ENCODE assay signal across 1 cellular context in the genomic region with DNA sequence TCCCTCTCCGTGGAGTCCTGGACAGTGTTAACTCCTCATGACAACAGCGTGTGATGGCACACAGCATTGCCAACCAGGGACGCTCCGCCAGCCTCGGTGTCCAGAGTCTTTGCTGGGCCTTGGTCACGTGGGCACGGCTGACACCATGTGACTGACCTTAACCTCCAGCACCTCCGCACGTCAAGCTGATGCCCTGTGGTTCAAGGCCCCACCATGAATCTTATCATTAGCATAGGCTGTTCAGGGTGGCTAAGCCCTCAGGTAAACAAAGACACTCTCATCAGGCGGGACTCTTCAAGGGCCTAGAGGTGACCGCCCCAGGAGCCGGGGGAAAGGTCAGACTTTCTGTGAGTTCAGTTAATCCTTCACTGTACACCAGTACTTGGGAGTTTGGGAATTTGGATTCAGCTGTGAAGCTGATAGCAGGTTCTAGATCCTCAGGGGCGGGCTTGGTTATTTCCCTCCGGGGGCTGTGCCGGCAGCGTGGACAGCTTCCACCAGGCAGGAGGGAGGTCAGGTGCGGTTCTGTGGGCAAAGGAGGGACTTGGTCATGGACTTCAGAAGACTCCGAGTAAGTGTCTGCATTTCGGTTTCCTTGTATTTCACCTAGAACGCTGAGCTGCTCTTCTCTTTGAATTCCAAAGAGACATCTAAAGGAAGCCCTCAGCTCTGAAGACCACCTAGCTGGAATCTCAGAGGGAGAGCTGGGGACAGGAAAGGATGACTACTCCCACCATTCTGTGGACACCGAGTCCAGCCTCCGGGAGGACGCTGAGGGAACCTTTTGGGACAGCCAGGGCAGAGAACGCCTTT.
TF ChIP-seq lines count a peak whose summit lies in the region.

No MANE protein-coding gene starts in this region.

TF ChIP-seq in HepG2, 621 proteins besides CTCF, POLR2A, EP300 and RAD21 (continued from another document and continues in another):
- TF ChIP-seq, protein P1, sequence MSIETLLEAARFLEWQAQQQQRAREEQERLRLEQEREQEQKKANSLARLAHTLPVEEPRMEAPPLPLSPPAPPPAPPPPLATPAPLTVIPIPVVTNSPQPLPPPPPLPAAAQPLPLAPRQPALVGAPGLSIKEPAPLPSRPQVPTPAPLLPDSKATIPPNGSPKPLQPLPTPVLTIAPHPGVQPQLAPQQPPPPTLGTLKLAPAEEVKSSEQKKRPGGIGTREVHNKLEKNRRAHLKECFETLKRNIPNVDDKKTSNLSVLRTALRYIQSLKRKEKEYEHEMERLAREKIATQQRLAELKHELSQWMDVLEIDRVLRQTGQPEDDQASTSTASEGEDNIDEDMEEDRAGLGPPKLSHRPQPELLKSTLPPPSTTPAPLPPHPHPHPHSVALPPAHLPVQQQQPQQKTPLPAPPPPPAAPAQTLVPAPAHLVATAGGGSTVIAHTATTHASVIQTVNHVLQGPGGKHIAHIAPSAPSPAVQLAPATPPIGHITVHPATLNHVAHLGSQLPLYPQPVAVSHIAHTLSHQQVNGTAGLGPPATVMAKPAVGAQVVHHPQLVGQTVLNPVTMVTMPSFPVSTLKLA (IDR thresholded peaks at IDR 0.05), result peak; percentile 99
- TF ChIP-seq, protein P2, sequence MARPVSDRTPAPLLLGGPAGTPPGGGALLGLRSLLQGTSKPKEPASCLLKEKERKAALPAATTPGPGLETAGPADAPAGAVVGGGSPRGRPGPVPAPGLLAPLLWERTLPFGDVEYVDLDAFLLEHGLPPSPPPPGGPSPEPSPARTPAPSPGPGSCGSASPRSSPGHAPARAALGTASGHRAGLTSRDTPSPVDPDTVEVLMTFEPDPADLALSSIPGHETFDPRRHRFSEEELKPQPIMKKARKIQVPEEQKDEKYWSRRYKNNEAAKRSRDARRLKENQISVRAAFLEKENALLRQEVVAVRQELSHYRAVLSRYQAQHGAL (CRISPR knock-in tag; IDR thresholded peaks at IDR 0.05; ENCODE audit: not compliant biosample characterization), result no peak
- TF ChIP-seq RFX5 (IDR thresholded peaks at IDR 0.05; ENCODE audit: low read depth, low read length) (peak; percentile 53; the same call in 1 of the 2 replicates), CEBPG (CRISPR knock-in tag; IDR thresholded peaks at IDR 0.05) (peak; percentile 71), HOXA3 (CRISPR knock-in tag; IDR thresholded peaks at IDR 0.05) (peak; percentile 97), MAFF (IDR thresholded peaks at IDR 0.05; ENCODE audit: low read depth, low read length) (no peak), CHCHD3 (CRISPR knock-in tag; IDR thresholded peaks at IDR 0.05) (0 out of 2 replicates have a peak, but pooled peaks have one; percentile 78), MXD4 (CRISPR knock-in tag; IDR thresholded peaks at IDR 0.05) (peak; percentile 93; the same call in 1 of the 2 replicates), ARID2 (CRISPR knock-in tag; IDR thresholded peaks at IDR 0.05; ENCODE audit: borderline replicate concordance) (no peak), ATM (IDR thresholded peaks at IDR 0.05; ENCODE audit: borderline replicate concordance) (no peak), DR1 (CRISPR knock-in tag; IDR thresholded peaks at IDR 0.05) (no peak), ZFP37 (CRISPR knock-in tag; IDR thresholded peaks at IDR 0.05; ENCODE audit: borderline replicate concordance) (peak; percentile 30; the same call in 1 of the 2 replicates), ZKSCAN1 (IDR thresholded peaks at IDR 0.05; ENCODE audit: low read length) (no peak), ZNF337 (CRISPR knock-in tag; IDR thresholded peaks at IDR 0.05; ENCODE audit: borderline replicate concordance, low read depth) (peak; percentile 93; the same call in 1 of the 2 replicates), KLF12 (CRISPR knock-in tag; IDR thresholded peaks at IDR 0.05; ENCODE audit: borderline replicate concordance) (peak; percentile 91; the same call in 1 of the 2 replicates), CREB1 (IDR thresholded peaks at IDR 0.05) (peak; percentile 73; the same call in 1 of the 2 replicates), CREB1 (CRISPR knock-in tag; IDR thresholded peaks at IDR 0.05) (peak; percentile 90), ZFP1 (CRISPR knock-in tag; IDR thresholded peaks at IDR 0.05) (peak; percentile 95), CCDC6 (CRISPR knock-in tag; IDR thresholded peaks at IDR 0.05) (no peak; the same call in 1 of the 2 replicates), ZFP82 (CRISPR knock-in tag; IDR thresholded peaks at IDR 0.05; ENCODE audit: borderline replicate concordance) (peak; percentile 45; the same call in 1 of the 2 replicates), PPARG (CRISPR knock-in tag; conservative IDR thresholded peaks at IDR 0.05) (peak; percentile 99), FLYWCH1 (CRISPR knock-in tag; IDR thresholded peaks at IDR 0.05) (no peak), PRPF4 (IDR thresholded peaks at IDR 0.05; ENCODE audit: low read depth, low read length, poor library complexity, severe bottlenecking) (no peak), ZFX (CRISPR knock-in tag; IDR thresholded peaks at IDR 0.05; ENCODE audit: low read depth) (peak; percentile 92), KDM3A (CRISPR knock-in tag; IDR thresholded peaks at IDR 0.05; ENCODE audit: low read depth) (peak; percentile 96), ATAD3A (CRISPR knock-in tag; IDR thresholded peaks at IDR 0.05) (no peak)
- TF ChIP-seq, protein P3, sequence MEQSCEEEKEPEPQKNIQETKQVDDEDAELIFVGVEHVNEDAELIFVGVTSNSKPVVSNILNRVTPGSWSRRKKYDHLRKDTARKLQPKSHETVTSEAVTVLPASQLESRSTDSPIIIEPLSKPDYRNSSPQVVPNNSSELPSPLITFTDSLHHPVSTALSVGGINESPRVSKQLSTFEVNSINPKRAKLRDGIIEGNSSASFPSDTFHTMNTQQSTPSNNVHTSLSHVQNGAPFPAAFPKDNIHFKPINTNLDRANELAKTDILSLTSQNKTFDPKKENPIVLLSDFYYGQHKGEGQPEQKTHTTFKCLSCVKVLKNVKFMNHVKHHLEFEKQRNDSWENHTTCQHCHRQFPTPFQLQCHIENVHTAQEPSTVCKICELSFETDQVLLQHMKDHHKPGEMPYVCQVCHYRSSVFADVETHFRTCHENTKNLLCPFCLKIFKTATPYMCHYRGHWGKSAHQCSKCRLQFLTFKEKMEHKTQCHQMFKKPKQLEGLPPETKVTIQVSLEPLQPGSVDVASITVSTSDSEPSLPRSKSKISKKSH (CRISPR knock-in tag; IDR thresholded peaks at IDR 0.05; ENCODE audit: borderline replicate concordance), result peak; percentile 95
- TF ChIP-seq, protein P4, sequence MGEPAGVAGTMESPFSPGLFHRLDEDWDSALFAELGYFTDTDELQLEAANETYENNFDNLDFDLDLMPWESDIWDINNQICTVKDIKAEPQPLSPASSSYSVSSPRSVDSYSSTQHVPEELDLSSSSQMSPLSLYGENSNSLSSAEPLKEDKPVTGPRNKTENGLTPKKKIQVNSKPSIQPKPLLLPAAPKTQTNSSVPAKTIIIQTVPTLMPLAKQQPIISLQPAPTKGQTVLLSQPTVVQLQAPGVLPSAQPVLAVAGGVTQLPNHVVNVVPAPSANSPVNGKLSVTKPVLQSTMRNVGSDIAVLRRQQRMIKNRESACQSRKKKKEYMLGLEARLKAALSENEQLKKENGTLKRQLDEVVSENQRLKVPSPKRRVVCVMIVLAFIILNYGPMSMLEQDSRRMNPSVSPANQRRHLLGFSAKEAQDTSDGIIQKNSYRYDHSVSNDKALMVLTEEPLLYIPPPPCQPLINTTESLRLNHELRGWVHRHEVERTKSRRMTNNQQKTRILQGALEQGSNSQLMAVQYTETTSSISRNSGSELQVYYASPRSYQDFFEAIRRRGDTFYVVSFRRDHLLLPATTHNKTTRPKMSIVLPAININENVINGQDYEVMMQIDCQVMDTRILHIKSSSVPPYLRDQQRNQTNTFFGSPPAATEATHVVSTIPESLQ (CRISPR knock-in tag; conservative IDR thresholded peaks at IDR 0.05), result peak; percentile 95; the same call in 1 of the 2 replicates
- TF ChIP-seq, protein P5, sequence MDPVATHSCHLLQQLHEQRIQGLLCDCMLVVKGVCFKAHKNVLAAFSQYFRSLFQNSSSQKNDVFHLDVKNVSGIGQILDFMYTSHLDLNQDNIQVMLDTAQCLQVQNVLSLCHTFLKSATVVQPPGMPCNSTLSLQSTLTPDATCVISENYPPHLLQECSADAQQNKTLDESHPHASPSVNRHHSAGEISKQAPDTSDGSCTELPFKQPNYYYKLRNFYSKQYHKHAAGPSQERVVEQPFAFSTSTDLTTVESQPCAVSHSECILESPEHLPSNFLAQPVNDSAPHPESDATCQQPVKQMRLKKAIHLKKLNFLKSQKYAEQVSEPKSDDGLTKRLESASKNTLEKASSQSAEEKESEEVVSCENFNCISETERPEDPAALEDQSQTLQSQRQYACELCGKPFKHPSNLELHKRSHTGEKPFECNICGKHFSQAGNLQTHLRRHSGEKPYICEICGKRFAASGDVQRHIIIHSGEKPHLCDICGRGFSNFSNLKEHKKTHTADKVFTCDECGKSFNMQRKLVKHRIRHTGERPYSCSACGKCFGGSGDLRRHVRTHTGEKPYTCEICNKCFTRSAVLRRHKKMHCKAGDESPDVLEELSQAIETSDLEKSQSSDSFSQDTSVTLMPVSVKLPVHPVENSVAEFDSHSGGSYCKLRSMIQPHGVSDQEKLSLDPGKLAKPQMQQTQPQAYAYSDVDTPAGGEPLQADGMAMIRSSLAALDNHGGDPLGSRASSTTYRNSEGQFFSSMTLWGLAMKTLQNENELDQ (CRISPR knock-in tag; IDR thresholded peaks at IDR 0.05; ENCODE audit: borderline replicate concordance), result peak; percentile 72; the same call in 1 of the 2 replicates
- TF ChIP-seq, protein P6, sequence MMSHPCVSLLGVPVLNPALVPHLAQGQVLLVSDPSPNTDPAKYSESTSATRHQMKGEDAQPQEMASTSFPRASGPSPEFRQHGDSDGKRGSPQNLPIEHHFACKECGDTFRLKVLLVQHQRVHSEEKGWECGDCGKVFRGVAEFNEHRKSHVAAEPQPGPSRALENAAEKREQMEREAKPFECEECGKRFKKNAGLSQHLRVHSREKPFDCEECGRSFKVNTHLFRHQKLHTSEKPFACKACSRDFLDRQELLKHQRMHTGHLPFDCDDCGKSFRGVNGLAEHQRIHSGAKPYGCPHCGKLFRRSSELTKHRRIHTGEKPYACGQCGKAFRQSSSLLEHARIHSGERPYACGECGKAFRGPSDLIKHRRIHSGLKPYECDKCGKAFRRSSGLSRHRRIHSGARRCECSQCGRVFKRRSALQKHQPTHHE (CRISPR knock-in tag; IDR thresholded peaks at IDR 0.05; ENCODE audit: borderline replicate concordance), result no peak; the same call in 1 of the 2 replicates
- TF ChIP-seq, protein P7, sequence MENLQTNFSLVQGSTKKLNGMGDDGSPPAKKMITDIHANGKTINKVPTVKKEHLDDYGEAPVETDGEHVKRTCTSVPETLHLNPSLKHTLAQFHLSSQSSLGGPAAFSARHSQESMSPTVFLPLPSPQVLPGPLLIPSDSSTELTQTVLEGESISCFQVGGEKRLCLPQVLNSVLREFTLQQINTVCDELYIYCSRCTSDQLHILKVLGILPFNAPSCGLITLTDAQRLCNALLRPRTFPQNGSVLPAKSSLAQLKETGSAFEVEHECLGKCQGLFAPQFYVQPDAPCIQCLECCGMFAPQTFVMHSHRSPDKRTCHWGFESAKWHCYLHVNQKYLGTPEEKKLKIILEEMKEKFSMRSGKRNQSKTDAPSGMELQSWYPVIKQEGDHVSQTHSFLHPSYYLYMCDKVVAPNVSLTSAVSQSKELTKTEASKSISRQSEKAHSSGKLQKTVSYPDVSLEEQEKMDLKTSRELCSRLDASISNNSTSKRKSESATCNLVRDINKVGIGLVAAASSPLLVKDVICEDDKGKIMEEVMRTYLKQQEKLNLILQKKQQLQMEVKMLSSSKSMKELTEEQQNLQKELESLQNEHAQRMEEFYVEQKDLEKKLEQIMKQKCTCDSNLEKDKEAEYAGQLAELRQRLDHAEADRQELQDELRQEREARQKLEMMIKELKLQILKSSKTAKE (CRISPR knock-in tag; IDR thresholded peaks at IDR 0.05; ENCODE audit: borderline replicate concordance), result peak; percentile 100
- TF ChIP-seq, protein P8, sequence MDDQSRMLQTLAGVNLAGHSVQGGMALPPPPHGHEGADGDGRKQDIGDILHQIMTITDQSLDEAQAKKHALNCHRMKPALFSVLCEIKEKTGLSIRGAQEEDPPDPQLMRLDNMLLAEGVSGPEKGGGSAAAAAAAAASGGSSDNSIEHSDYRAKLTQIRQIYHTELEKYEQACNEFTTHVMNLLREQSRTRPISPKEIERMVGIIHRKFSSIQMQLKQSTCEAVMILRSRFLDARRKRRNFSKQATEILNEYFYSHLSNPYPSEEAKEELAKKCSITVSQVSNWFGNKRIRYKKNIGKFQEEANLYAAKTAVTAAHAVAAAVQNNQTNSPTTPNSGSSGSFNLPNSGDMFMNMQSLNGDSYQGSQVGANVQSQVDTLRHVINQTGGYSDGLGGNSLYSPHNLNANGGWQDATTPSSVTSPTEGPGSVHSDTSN (CRISPR knock-in tag; IDR thresholded peaks at IDR 0.05; ENCODE audit: borderline replicate concordance), result no peak
- TF ChIP-seq, protein P9, sequence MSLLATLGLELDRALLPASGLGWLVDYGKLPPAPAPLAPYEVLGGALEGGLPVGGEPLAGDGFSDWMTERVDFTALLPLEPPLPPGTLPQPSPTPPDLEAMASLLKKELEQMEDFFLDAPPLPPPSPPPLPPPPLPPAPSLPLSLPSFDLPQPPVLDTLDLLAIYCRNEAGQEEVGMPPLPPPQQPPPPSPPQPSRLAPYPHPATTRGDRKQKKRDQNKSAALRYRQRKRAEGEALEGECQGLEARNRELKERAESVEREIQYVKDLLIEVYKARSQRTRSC (CRISPR knock-in tag; IDR thresholded peaks at IDR 0.05; ENCODE audit: low read depth), result 0 out of 2 replicates have a peak, but pooled peaks have one; percentile 53
- TF ChIP-seq, protein P10, sequence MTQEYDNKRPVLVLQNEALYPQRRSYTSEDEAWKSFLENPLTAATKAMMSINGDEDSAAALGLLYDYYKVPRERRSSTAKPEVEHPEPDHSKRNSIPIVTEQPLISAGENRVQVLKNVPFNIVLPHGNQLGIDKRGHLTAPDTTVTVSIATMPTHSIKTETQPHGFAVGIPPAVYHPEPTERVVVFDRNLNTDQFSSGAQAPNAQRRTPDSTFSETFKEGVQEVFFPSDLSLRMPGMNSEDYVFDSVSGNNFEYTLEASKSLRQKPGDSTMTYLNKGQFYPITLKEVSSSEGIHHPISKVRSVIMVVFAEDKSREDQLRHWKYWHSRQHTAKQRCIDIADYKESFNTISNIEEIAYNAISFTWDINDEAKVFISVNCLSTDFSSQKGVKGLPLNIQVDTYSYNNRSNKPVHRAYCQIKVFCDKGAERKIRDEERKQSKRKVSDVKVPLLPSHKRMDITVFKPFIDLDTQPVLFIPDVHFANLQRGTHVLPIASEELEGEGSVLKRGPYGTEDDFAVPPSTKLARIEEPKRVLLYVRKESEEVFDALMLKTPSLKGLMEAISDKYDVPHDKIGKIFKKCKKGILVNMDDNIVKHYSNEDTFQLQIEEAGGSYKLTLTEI (CRISPR knock-in tag; conservative IDR thresholded peaks at IDR 0.05), result no peak
- TF ChIP-seq, protein P11, sequence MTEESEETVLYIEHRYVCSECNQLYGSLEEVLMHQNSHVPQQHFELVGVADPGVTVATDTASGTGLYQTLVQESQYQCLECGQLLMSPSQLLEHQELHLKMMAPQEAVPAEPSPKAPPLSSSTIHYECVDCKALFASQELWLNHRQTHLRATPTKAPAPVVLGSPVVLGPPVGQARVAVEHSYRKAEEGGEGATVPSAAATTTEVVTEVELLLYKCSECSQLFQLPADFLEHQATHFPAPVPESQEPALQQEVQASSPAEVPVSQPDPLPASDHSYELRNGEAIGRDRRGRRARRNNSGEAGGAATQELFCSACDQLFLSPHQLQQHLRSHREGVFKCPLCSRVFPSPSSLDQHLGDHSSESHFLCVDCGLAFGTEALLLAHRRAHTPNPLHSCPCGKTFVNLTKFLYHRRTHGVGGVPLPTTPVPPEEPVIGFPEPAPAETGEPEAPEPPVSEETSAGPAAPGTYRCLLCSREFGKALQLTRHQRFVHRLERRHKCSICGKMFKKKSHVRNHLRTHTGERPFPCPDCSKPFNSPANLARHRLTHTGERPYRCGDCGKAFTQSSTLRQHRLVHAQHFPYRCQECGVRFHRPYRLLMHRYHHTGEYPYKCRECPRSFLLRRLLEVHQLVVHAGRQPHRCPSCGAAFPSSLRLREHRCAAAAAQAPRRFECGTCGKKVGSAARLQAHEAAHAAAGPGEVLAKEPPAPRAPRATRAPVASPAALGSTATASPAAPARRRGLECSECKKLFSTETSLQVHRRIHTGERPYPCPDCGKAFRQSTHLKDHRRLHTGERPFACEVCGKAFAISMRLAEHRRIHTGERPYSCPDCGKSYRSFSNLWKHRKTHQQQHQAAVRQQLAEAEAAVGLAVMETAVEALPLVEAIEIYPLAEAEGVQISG (CRISPR knock-in tag; IDR thresholded peaks at IDR 0.05), result peak; percentile 92
